ENCODE assay signal across 9 cellular contexts in genomic region chr5:42960472-42960871, GRCh38.
"Had no signal": no experiment of that assay in that cellular context is flagged by ENCODE, and none has a peak within 500 bp of the region (broad histone marks: within the 10 kb centered on the region; RNA-seq: fewer than 3 reads in every experiment).

No MANE protein-coding gene starts in this region.

- FAIRE-seq: H1, H54 had no signal

- H3K4me3 Mint-ChIP-seq: GM23338, H9 had no signal

- ATAC-seq: GM23338 had no signal

- H3K4me1 Mint-ChIP-seq: GM23338, H9 had no signal

- H3K9me3 Mint-ChIP-seq: GM23338, H9 had no signal

- H3K27ac ChIP-seq: KMS-11 had no signal

- H3K9ac ChIP-seq: KMS-11 had no signal

- H3K4me3 ChIP-seq: GM23338 had no signal

- DNase-seq: H9, HCEC 1CT, IMR-90, Karpas-422, KBM-7 had no signal

- H3K27ac Mint-ChIP-seq: GM23338, H9 had no signal
